Comparison of ENCODE assay signal across 20 cellular contexts in genomic region chr21:42089093-42089631, GRCh38. TPM values are rescaled to one million over a fixed set of nuclear protein-coding genes. Genes with fewer than 3 reads are reported as not detected.
DNase-seq lines count a peak whose midpoint lies in the region; ATAC-seq and TF ChIP-seq lines count a peak whose summit lies in the region.
"Had no signal": no experiment of that assay in that cellular context is flagged by ENCODE, and none has a peak within 500 bp of the region (broad histone marks: within the 10 kb centered on the region; RNA-seq: fewer than 3 reads in every experiment).

No MANE protein-coding gene starts in this region.

- H3K4me3 ChIP-seq in BLaER1 treated with 17β-estradiol and CSF1 and Interleukin-3, amounts not matched to agents 10 nM and 100 nM: no peak overlapping the region
- H3K4me3 ChIP-seq: MG63, neural progenitor cell, psoas muscle had no signal

- no peak overlapping the region for H3K4me3 Mint-ChIP-seq in activated CD4-positive, alpha-beta T cell treated with anti-CD3 and anti-CD28 coated beads for 36 hours
- peak overlapping the region; percentile 39 for H3K4me3 Mint-ChIP-seq in T-helper 2 cell treated with Interferon-gamma antibody and Interleukin-4, amounts not matched to agents 5 μg/mL and 100 μg/mL, for 36 hours
- H3K4me3 Mint-ChIP-seq: neural progenitor cell had no signal

- peak; percentile 82 for ATAC-seq in activated CD4-positive, alpha-beta T cell treated with anti-CD3 and anti-CD28 coated beads for 36 hours
- ATAC-seq in left lobe of liver: peak; percentile 59
- ATAC-seq: psoas muscle had no signal

- no peak for TF ChIP-seq CTCF in RWPE1 (conservative IDR thresholded peaks at IDR 0.05; ENCODE audit: low read depth)

- no peaks in the 10 kb centered on the region for H3K27me3 Mint-ChIP-seq in activated CD4-positive, alpha-beta T cell treated with anti-CD3 and anti-CD28 coated beads for 36 hours
- peaks cover 11% of the 10 kb centered on the region for H3K27me3 Mint-ChIP-seq in T-helper 2 cell treated with Interferon-gamma antibody and Interleukin-4, amounts not matched to agents 5 μg/mL and 100 μg/mL, for 36 hours (ENCODE audit: low read depth)

- H3K4me2 ChIP-seq in BLaER1 treated with 17β-estradiol and CSF1 and Interleukin-3, amounts not matched to agents 10 nM and 100 nM: peak overlapping the region in 9 of 11 experiments; percentile 22 to 68 (median 55); a peak in 17 of 22 replicates
- H3K4me2 ChIP-seq: neural progenitor cell had no signal

- no peaks in the 10 kb centered on the region for H3K27me3 ChIP-seq in BLaER1 treated with 17β-estradiol and CSF1 and Interleukin-3, amounts not matched to agents 10 nM and 100 nM
- H3K27me3 ChIP-seq: MG63 had no signal

- POLR2A ChIA-PET in activated CD4-positive, alpha-beta T cell treated with anti-CD3 and anti-CD28 coated beads for 36 hours (lab: Charles Lee): no interaction called here
- POLR2A ChIA-PET in RWPE1 (lab: Yijun Ruan, JAX; ENCODE audit: low non-redundant PET): no interaction called here

- intact Hi-C loops in activated CD4-positive, alpha-beta T cell treated with anti-CD3 and anti-CD28 coated beads for 36 hours (cut with DNase I, micrococcal nuclease): no loop called here

- peak; percentile 47 for DNase-seq in activated CD4-positive, alpha-beta T cell treated with anti-CD3 and anti-CD28 coated beads for 36 hours
- no peak for DNase-seq in activated CD4-positive, alpha-beta T cell treated with anti-CD3 and anti-CD28 coated beads, Interleukin-2, amount 50 U/mL, for 48 hours
- DNase-seq in T-helper 2 cell treated with Interferon-gamma antibody and Interleukin-4, amounts not matched to agents 5 μg/mL and 100 μg/mL, for 36 hours (ENCODE audit: low spot score): no peak
- DNase-seq in left lobe of liver (ENCODE audit: low spot score) (no peak), RWPE1 (ENCODE audit: low spot score) (no peak), NCI-H1048 (lab: John Stamatoyannopoulos, UW) (no peak), NK-92 (lab: John Stamatoyannopoulos, UW; ENCODE audit: unreplicated experiment) (no peak)
- DNase-seq: activated T-cell treated with anti-CD3 and anti-CD28 coated beads, Interleukin-2, amount 50 U/mL, for 1 hour; amygdala; effector memory CD4-positive, alpha-beta T cell; kidney; mesendoderm; MG63; NCI-H1694 treated with DMSO at 0.1 percent for 48 hours; NCI-H446; psoas muscle; SHP77 had no signal

- CTCF ChIA-PET in activated CD4-positive, alpha-beta T cell treated with anti-CD3 and anti-CD28 coated beads for 36 hours (lab: Charles Lee): no interaction called here
- CTCF ChIA-PET in RWPE1 (lab: Yijun Ruan, JAX): interaction anchor here (0.7 kb wide), 1 partner anchor 15 kb away, joined by 3 read pairs; no protein-coding TSS in a partner anchor

- no peak overlapping the region for H3K27ac ChIP-seq in BLaER1 treated with 17β-estradiol and CSF1 and Interleukin-3, amounts not matched to agents 10 nM and 100 nM
- H3K27ac ChIP-seq in RWPE1: no peak overlapping the region
- H3K27ac ChIP-seq: neural progenitor cell, psoas muscle had no signal

- no peak overlapping the region for H3K27ac Mint-ChIP-seq in activated CD4-positive, alpha-beta T cell treated with anti-CD3 and anti-CD28 coated beads for 36 hours
- peak overlapping the region; percentile 46 for H3K27ac Mint-ChIP-seq in T-helper 2 cell treated with Interferon-gamma antibody and Interleukin-4, amounts not matched to agents 5 μg/mL and 100 μg/mL, for 36 hours
- H3K27ac Mint-ChIP-seq: neural progenitor cell had no signal

- no peaks in the 10 kb centered on the region for H3K36me3 ChIP-seq in BLaER1 treated with 17β-estradiol and CSF1 and Interleukin-3, amounts not matched to agents 10 nM and 100 nM
- H3K36me3 ChIP-seq: MG63, neural progenitor cell had no signal

- H3K9me3 Mint-ChIP-seq in activated CD4-positive, alpha-beta T cell treated with anti-CD3 and anti-CD28 coated beads for 36 hours (ENCODE audit: low read depth): no peaks in the 10 kb centered on the region
- H3K9me3 Mint-ChIP-seq in T-helper 2 cell treated with Interferon-gamma antibody and Interleukin-4, amounts not matched to agents 5 μg/mL and 100 μg/mL, for 36 hours: no peaks in the 10 kb centered on the region

- H3K36me3 Mint-ChIP-seq in activated CD4-positive, alpha-beta T cell treated with anti-CD3 and anti-CD28 coated beads for 36 hours (ENCODE audit: low read depth): no peaks in the 10 kb centered on the region
- no peaks in the 10 kb centered on the region for H3K36me3 Mint-ChIP-seq in T-helper 2 cell treated with Interferon-gamma antibody and Interleukin-4, amounts not matched to agents 5 μg/mL and 100 μg/mL, for 36 hours (ENCODE audit: low read depth)
- H3K36me3 Mint-ChIP-seq: neural progenitor cell had no signal

- no peak overlapping the region for H3K9ac ChIP-seq in BLaER1 treated with 17β-estradiol and CSF1 and Interleukin-3, amounts not matched to agents 10 nM and 100 nM
- H3K9ac ChIP-seq: neural progenitor cell had no signal

- H3K9me3 ChIP-seq in BLaER1 treated with 17β-estradiol and CSF1 and Interleukin-3, amounts not matched to agents 10 nM and 100 nM (replicated peaks in 1 of 11): peaks cover 0 to 6% (median 3%) of the 10 kb centered on the region in 11 experiments; a peak in 10 of 22 replicates
- H3K9me3 ChIP-seq: MG63, psoas muscle had no signal

- no peaks in the 10 kb centered on the region; a peak in 1 of 22 replicates for H4K20me1 ChIP-seq in BLaER1 treated with 17β-estradiol and CSF1 and Interleukin-3, amounts not matched to agents 10 nM and 100 nM

- peaks cover 0 to 38% (median 19%) of the 10 kb centered on the region in 10 experiments; a peak in 15 of 20 replicates for H3K4me1 ChIP-seq in BLaER1 treated with 17β-estradiol and CSF1 and Interleukin-3, amounts not matched to agents 10 nM and 100 nM
- H3K4me1 ChIP-seq: neural progenitor cell, psoas muscle had no signal

- H3K4me1 Mint-ChIP-seq in activated CD4-positive, alpha-beta T cell treated with anti-CD3 and anti-CD28 coated beads for 36 hours: peaks cover 19% of the 10 kb centered on the region
- peaks cover 11% of the 10 kb centered on the region for H3K4me1 Mint-ChIP-seq in T-helper 2 cell treated with Interferon-gamma antibody and Interleukin-4, amounts not matched to agents 5 μg/mL and 100 μg/mL, for 36 hours (ENCODE audit: low read depth)

RNA-seq across cellular contexts. Expression of gene UMODL1, which starts 18.0 kb away (rescaled TPM):
- not detected for total RNA-seq in activated CD4-positive, alpha-beta T cell treated with anti-CD3 and anti-CD28 coated beads for 36 hours
- 0.18 TPM for total RNA-seq in left lobe of liver
- total RNA-seq: kidney, psoas muscle, urinary bladder had no signal
